In genomic region chr11:45655347-45655756, GRCh38 we compare ENCODE assay signal across 9 cellular contexts. TPM values are rescaled to one million over a fixed set of nuclear protein-coding genes. Genes with fewer than 3 reads are reported as not detected.
DNase-seq lines count a peak whose midpoint lies in the region; ATAC-seq, FAIRE-seq and TF ChIP-seq lines count a peak whose summit lies in the region.
"Had no signal": no experiment of that assay in that cellular context is flagged by ENCODE, and none has a peak within 500 bp of the region (broad histone marks: within the 10 kb centered on the region; RNA-seq: fewer than 3 reads in every experiment).

No MANE protein-coding gene starts in this region.

- H3K4me1 ChIP-seq in right atrium auricular region, result peaks cover 0 to 26% of the 10 kb centered on the region in 2 donors

- peak; percentile 53 to 63 (median 56) for ATAC-seq in T-cell (replicated peaks in 1 of 4)
- no peak for ATAC-seq in HG02571 (IDR thresholded peaks at IDR 0.05; ENCODE audit: unreplicated experiment)

- no peaks in the 10 kb centered on the region for H3K9me3 Mint-ChIP-seq in T-cell
- H3K9me3 Mint-ChIP-seq: stimulated activated naive CD8-positive, alpha-beta T cell treated with anti-CD3 and anti-CD28 coated beads, Interleukin-15, Interleukin-2, amounts not matched to agents 100 ng/mL and 50 ng/mL, for 24 hours had no signal

- H3K9me3 ChIP-seq in right atrium auricular region, result no peaks in the 10 kb centered on the region

- H3K27me3 Mint-ChIP-seq in T-cell, result peaks cover 44% of the 10 kb centered on the region in 2 donors

- no peak overlapping the region for H3K4me3 Mint-ChIP-seq in T-cell
- H3K4me3 Mint-ChIP-seq: stimulated activated naive CD8-positive, alpha-beta T cell treated with anti-CD3 and anti-CD28 coated beads, Interleukin-15, Interleukin-2, amounts not matched to agents 100 ng/mL and 50 ng/mL, for 24 hours had no signal

- FAIRE-seq in GM18507 (lab: Jason Lieb, UNC), result peak; percentile 71

- no peak overlapping the region for H3K27ac Mint-ChIP-seq in T-cell
- H3K27ac Mint-ChIP-seq: stimulated activated naive CD8-positive, alpha-beta T cell treated with anti-CD3 and anti-CD28 coated beads, Interleukin-15, Interleukin-2, amounts not matched to agents 100 ng/mL and 50 ng/mL, for 24 hours had no signal

- peak overlapping the region; percentile 60 for H3K27ac ChIP-seq in angular gyrus (ENCODE audit: low read depth, low read length)
- H3K27ac ChIP-seq in right atrium auricular region, result no peak overlapping the region

- CTCF ChIA-PET in T-cell (lab: Charles Lee), result interaction anchor here (0.6 to 1.8 kb wide), 5 partner anchors 11 to 952 kb away, joined by 3 to 12 read pairs (median 4); no protein-coding TSS in a partner anchor

- POLR2A ChIA-PET in T-cell (lab: Charles Lee), result no interaction called here

- peaks cover 4 to 9% (median 4%) of the 10 kb centered on the region in 3 donors for H3K4me1 Mint-ChIP-seq in T-cell

- no peaks in the 10 kb centered on the region for H3K27me3 ChIP-seq in right atrium auricular region

- peak; percentile 56 for DNase-seq in ACHN
- peak; percentile 47 for DNase-seq in GM18507 (ENCODE audit: extremely low spot score, insufficient read length, low read depth)
- peak; percentile 65 for DNase-seq in NCI-H1105 (lab: John Stamatoyannopoulos, UW)
- DNase-seq in T-cell, result peak in 28 of 34 experiments; percentile 12 to 61 (median 41)
- peak; percentile 77 for DNase-seq in right atrium auricular region (ENCODE audit: low spot score)
- DNase-seq in retina, result peak; percentile 91

- no peak overlapping the region for H3K4me3 ChIP-seq in right atrium auricular region

- no peaks in the 10 kb centered on the region for H3K36me3 ChIP-seq in right atrium auricular region

- in situ Hi-C loops in ACHN (cut with HindIII; ENCODE audit: low pct_ligation_motif_present, low pct_unique_long_range_greater_than_20kb, low sequenced_read_pairs), result no loop called here

- peak; percentile 85 to 94 for TF ChIP-seq CTCF in right atrium auricular region (IDR thresholded peaks at IDR 0.05)

- no peaks in the 10 kb centered on the region for H3K36me3 Mint-ChIP-seq in T-cell

RNA-seq across cellular contexts. Expression of gene CHST1, which starts 10.1 kb away (rescaled TPM):
- total RNA-seq in T-cell (under 1 TPM in 1 of 5 donors, not detected in 4; 0.26 TPM), right atrium auricular region (1 to 10 TPM; 2.7 to 5.4 TPM)

Comparison
In these comparisons a context has a peak if more than half of its experiments do, and no peak if none do; other contexts are left out.
1. DNase-seq: peak in every context shown above with its lines; median percentile 91 in retina; 77 in right atrium auricular region; 65 in NCI-H1105; 56 in ACHN; 47 in GM18507; 41 in T-cell.